25 cellular contexts compared by ENCODE assay signal in the genomic region with DNA sequence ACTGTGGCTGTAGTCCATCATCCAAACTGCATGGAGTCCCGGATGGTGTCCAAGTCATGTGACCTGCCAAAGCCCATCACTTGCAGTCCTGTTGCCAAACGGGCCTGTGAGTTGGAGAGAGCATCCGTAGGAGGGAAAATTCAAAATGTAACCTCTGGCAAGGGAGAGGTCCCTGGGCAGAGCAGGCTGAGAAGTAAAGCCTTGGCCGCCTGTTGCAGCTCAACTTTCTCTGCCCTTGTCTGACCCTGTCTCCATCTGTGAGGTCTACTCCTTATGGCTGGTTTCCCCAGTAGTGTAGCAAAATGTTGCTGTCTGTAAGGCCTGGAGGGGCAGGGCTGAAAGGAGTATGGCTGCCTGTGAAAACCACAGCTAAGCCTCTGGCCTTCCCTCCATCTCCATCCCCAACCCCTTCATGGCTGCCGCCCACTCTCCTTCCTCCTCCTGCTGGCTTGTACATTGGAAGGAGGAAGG.
DNase-seq lines count a peak whose midpoint lies in the region; ATAC-seq, FAIRE-seq and TF ChIP-seq lines count a peak whose summit lies in the region.
"Had no signal": no experiment of that assay in that cellular context is flagged by ENCODE, and none has a peak within 500 bp of the region (broad histone marks: within the 10 kb centered on the region; RNA-seq: fewer than 3 reads in every experiment).

No MANE protein-coding gene starts in this region.

- no peak for TF ChIP-seq POLR2A in K562 (conservative IDR thresholded peaks at IDR 0.05)
- TF ChIP-seq POLR2A in testis (IDR thresholded peaks at IDR 0.05): no peak

- no peak for DNase-seq in K562 (ENCODE audit: extremely low read depth in 1 of 4, low spot score in 3 of 4)
- peak; percentile 54 for DNase-seq in fibroblast of the aortic adventitia (ENCODE audit: low read depth)
- no peak for DNase-seq in left lobe of liver (ENCODE audit: low spot score)
- DNase-seq in testis: peak; percentile 57
- no peak for DNase-seq in CD1c-positive myeloid dendritic cell (ENCODE audit: extremely low spot score)
- DNase-seq in NCI-H187 (lab: John Stamatoyannopoulos, UW): no peak
- DNase-seq: activated CD8-positive, alpha-beta T cell treated with anti-CD3 and anti-CD28 coated beads, Interleukin-2, amount 10 ng/mL, durations not matched to agents 7 days and 5 days; activated naive CD4-positive, alpha-beta T cell treated with Interleukin-2 at 50 U/mL for 16 hours; activated T-cell treated with anti-CD3 and anti-CD28 coated beads, Interleukin-2, amount 50 U/mL, for 24 hours; Caco-2; effector memory CD8-positive, alpha-beta T cell; EL; esophagus squamous epithelium; Karpas-422; NCI-H1048; NCI-H2029 treated with DMSO at 0.1 percent for 48 hours; nephron progenitor cell; stimulated activated CD4-positive, alpha-beta T cell treated with anti-CD3 and anti-CD28 coated beads, Interleukin-4, amount 100 ng/mL, for 4 hours; T-helper 9 cell had no signal

- H2AFZ ChIP-seq in K562 (ENCODE audit: low read depth, low read length): no peak overlapping the region
- H2AFZ ChIP-seq: hepatocyte had no signal

- no peak for TF ChIP-seq EP300 in K562 (IDR thresholded peaks at IDR 0.05; ENCODE audit: low read length)

- no peak overlapping the region for H3K9ac ChIP-seq in K562 (ENCODE audit: insufficient read depth in 1 of 2, low read depth in 2 of 2, low read length in 2 of 2)

- TF ChIP-seq RAD21 in K562 (CRISPR knock-in tag; conservative IDR thresholded peaks at IDR 0.05 in 1 of 2, IDR thresholded peaks at IDR 0.05 in 1 of 2): no peak

- H3K27me3 ChIP-seq in K562 (ENCODE audit: control insufficient read depth in 2 of 2, insufficient read depth in 2 of 2, low read length in 2 of 2): no peaks in the 10 kb centered on the region
- no peaks in the 10 kb centered on the region for H3K27me3 ChIP-seq in testis
- H3K27me3 ChIP-seq: esophagus squamous epithelium, hepatocyte had no signal

- intact Hi-C loops in K562 (cut with micrococcal nuclease) (no loop called here), testis (cut with DNase I; ENCODE audit: low total_unique reads) (no loop called here)

- H3K36me3 ChIP-seq in K562 (ENCODE audit: control insufficient read depth, insufficient read depth, low read length): no peaks in the 10 kb centered on the region
- H3K36me3 ChIP-seq in testis (ENCODE audit: low read depth, missing control alignments): no peaks in the 10 kb centered on the region
- H3K36me3 ChIP-seq: esophagus squamous epithelium, HAP-1, prostate gland had no signal

- POLR2A ChIA-PET in K562 (lab: Yijun Ruan, JAX): no interaction called here

- no peaks in the 10 kb centered on the region for H3K4me1 ChIP-seq in K562 (replicated peaks in 1 of 2; ENCODE audit: control insufficient read depth in 2 of 2, insufficient read depth in 2 of 2, low read length in 2 of 2)
- peaks cover 14% of the 10 kb centered on the region for H3K4me1 ChIP-seq in testis
- H3K4me1 ChIP-seq: Caco-2, esophagus squamous epithelium, HAP-1, prostate gland had no signal

- no peaks in the 10 kb centered on the region for H3K9me1 ChIP-seq in K562 (ENCODE audit: control insufficient read depth, insufficient read depth, low read length)

- H3K9me3 ChIP-seq in K562 (replicated peaks; ENCODE audit: control insufficient read depth, insufficient read depth, low read depth, low read length) (no peaks in the 10 kb centered on the region), testis (no peaks in the 10 kb centered on the region)
- H3K9me3 ChIP-seq: Caco-2, esophagus squamous epithelium, HAP-1, prostate gland had no signal

- in situ Hi-C loops in K562 (cut with MboI): no loop called here

- no peak overlapping the region for H3K4me2 ChIP-seq in K562 (ENCODE audit: insufficient read depth, low read length)
- H3K4me2 ChIP-seq: hepatocyte had no signal

- WGBS in K562 (ENCODE audit: insufficient coverage, low coverage, missing lambda C conversion rate): 7% methylated on average over 5 of the region's 5 CpGs
- WGBS in testis, 2 donors: 36 to 48% methylated on average over 5 of the region's 5 CpGs

- H4K20me1 ChIP-seq in K562 (replicated peaks; ENCODE audit: control insufficient read depth, insufficient read depth, low read length): no peaks in the 10 kb centered on the region; the same call in 1 of the 2 replicates

- no TSS peak for BruUV-seq in K562 (replicated peaks; lab: Mats Ljungman, UMichigan)

- CTCF ChIA-PET in K562 (lab: Yijun Ruan, JAX; ENCODE audit: low intra/inter-chr PET ratio): no interaction called here

- H3K4me3 ChIP-seq in K562: no peak overlapping the region
- H3K4me3 ChIP-seq in fibroblast of the aortic adventitia (ENCODE audit: low read depth, low read length): no peak overlapping the region
- H3K4me3 ChIP-seq in testis: no peak overlapping the region
- H3K4me3 ChIP-seq: esophagus squamous epithelium, HAP-1, hepatocyte, prostate gland had no signal

- FAIRE-seq in K562 (lab: Jason Lieb, UNC): no peak
- FAIRE-seq: islet of Langerhans had no signal

- ATAC-seq in K562: no peak
- peak; percentile 24 for ATAC-seq in left lobe of liver
- ATAC-seq in HG03108 (IDR thresholded peaks at IDR 0.05; ENCODE audit: unreplicated experiment): no peak
- no peak for ATAC-seq in GM19351 (IDR thresholded peaks at IDR 0.05; ENCODE audit: unreplicated experiment)
- ATAC-seq: activated CD8-positive, alpha-beta T cell treated with anti-CD3 and anti-CD28 coated beads, Interleukin-2, amount 10 ng/mL, durations not matched to agents 7 days and 5 days; effector memory CD8-positive, alpha-beta T cell had no signal

- H3K27ac ChIP-seq in K562 (ENCODE audit: extremely low read depth, low read depth, low read length) (no peak overlapping the region), testis (no peak overlapping the region)
- H3K27ac ChIP-seq: esophagus squamous epithelium, hepatocyte, prostate gland had no signal

- TF ChIP-seq CTCF in K562 (IDR thresholded peaks at IDR 0.05 in 2 of 3, conservative IDR thresholded peaks at IDR 0.05 in 1 of 3; ENCODE audit: insufficient read depth in 2 of 3, low read depth in 1 of 3, low read length in 3 of 3): no peak
- TF ChIP-seq CTCF in fibroblast of the aortic adventitia (IDR thresholded peaks at IDR 0.05; ENCODE audit: insufficient read depth, low read length): no peak
- TF ChIP-seq CTCF in testis (IDR thresholded peaks at IDR 0.05): no peak

- H3K79me2 ChIP-seq in K562 (ENCODE audit: control insufficient read depth, insufficient read depth, low read length): no peaks in the 10 kb centered on the region
- H3K79me2 ChIP-seq: hepatocyte had no signal

TF ChIP-seq in K562, 482 proteins besides CTCF, POLR2A, EP300 and RAD21:
- TF ChIP-seq, protein P1, sequence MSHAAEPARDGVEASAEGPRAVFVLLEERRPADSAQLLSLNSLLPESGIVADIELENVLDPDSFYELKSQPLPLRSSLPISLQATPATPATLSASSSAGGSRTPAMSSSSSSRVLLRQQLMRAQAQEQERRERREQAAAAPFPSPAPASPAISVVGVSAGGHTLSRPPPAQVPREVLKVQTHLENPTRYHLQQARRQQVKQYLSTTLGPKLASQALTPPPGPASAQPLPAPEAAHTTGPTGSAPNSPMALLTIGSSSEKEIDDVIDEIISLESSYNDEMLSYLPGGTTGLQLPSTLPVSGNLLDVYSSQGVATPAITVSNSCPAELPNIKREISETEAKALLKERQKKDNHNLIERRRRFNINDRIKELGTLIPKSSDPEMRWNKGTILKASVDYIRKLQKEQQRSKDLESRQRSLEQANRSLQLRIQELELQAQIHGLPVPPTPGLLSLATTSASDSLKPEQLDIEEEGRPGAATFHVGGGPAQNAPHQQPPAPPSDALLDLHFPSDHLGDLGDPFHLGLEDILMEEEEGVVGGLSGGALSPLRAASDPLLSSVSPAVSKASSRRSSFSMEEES (CRISPR knock-in tag; IDR thresholded peaks at IDR 0.05): peak; percentile 64
- TF ChIP-seq, protein P2, sequence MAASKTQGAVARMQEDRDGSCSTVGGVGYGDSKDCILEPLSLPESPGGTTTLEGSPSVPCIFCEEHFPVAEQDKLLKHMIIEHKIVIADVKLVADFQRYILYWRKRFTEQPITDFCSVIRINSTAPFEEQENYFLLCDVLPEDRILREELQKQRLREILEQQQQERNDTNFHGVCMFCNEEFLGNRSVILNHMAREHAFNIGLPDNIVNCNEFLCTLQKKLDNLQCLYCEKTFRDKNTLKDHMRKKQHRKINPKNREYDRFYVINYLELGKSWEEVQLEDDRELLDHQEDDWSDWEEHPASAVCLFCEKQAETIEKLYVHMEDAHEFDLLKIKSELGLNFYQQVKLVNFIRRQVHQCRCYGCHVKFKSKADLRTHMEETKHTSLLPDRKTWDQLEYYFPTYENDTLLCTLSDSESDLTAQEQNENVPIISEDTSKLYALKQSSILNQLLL (CRISPR knock-in tag; IDR thresholded peaks at IDR 0.05; ENCODE audit: borderline replicate concordance): no peak

Comparison
In these comparisons a context has a peak if more than half of its experiments do, and no peak if none do; other contexts are left out.
1. DNase-seq: peak in fibroblast of the aortic adventitia (single experiment) and testis (single experiment); none in K562 (0 of 4), left lobe of liver (single experiment), CD1c-positive myeloid dendritic cell (single experiment) and NCI-H187 (0 of 2).